27 cellular contexts compared by ENCODE assay signal in the genomic region with DNA sequence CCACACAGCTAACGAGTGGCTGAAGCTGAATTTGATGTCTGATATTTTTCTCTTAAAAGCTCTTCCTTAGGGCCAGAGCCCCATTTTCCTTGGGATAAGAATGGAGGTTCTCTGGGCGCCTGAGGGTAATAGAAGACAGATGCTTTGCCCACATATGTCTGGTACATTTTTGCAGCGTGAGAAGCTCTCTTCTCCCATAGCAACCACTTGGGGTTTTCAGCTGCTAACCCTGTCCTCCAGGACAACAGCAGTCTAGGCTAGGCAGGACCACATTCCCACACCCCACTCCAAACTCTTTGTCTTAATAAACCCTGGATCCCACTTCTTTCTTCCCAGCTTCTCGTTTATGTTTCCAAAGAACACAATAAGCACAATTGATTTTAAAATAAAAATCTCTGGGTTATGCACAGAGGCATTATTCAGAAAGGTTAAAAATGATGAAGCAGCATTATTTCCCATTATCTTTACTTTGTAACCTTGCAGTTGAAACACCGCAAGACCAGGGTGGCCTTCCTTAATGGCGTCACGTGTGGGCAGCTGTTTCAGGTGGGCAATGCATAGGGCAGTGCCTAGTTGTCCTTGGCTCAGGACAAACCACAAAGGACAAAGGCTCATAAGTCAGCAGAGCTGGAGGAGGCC. TPM values are rescaled to one million over a fixed set of nuclear protein-coding genes. Genes with fewer than 3 reads are reported as not detected.
"Had no signal": no experiment of that assay in that cellular context is flagged by ENCODE, and none has a peak within 500 bp of the region (broad histone marks: within the 10 kb centered on the region; RNA-seq: fewer than 3 reads in every experiment).

No MANE protein-coding gene starts in this region.

- H3K4me3 Mint-ChIP-seq: activated CD8-positive, alpha-beta T cell treated with anti-CD3 and anti-CD28 coated beads, Interleukin-2, amount 10 ng/mL, durations not matched to agents 7 days and 5 days; effector memory CD8-positive, alpha-beta T cell; nephron progenitor cell; stimulated activated memory B cell treated with anti-CD40 and anti-IgM and Interleukin-4, amounts not matched to agents 10 μg/mL and 1 μg/mL and 100 μg/mL, for 72 hours had no signal

- H3K9me3 Mint-ChIP-seq: effector memory CD8-positive, alpha-beta T cell had no signal

- H3K4me1 ChIP-seq: adrenal gland, ascending aorta, gastroesophageal sphincter, left ventricle myocardium inferior, parathyroid adenoma, stomach, transverse colon, uterus had no signal

- DNase-seq: activated CD4-positive, alpha-beta T cell treated with anti-CD3 and anti-CD28 coated beads, Interleukin-2, amount 50 U/mL, for 1 hour; activated CD8-positive, alpha-beta T cell treated with anti-CD3 and anti-CD28 coated beads, Interleukin-2, amount 10 ng/mL, durations not matched to agents 7 days and 5 days; adrenal gland; brain microvascular endothelial cell; caudate nucleus; dermis blood vessel endothelial cell; effector memory CD8-positive, alpha-beta T cell; head of caudate nucleus; hypothalamus; left ventricle myocardium inferior; nephron progenitor cell; right cardiac atrium; small intestine; stomach; transverse colon; uterus had no signal

- H3K27me3 Mint-ChIP-seq: stimulated activated memory B cell treated with anti-CD40 and anti-IgM and Interleukin-4, amounts not matched to agents 10 μg/mL and 1 μg/mL and 100 μg/mL, for 72 hours had no signal

- H3K9ac ChIP-seq: parathyroid adenoma had no signal

- H3K27me3 ChIP-seq: adrenal gland, ascending aorta, brain microvascular endothelial cell, transverse colon, uterus had no signal

- H3K79me2 ChIP-seq: parathyroid adenoma had no signal

- H3K36me3 Mint-ChIP-seq: stimulated activated memory B cell treated with anti-CD40 and anti-IgM and Interleukin-4, amounts not matched to agents 10 μg/mL and 1 μg/mL and 100 μg/mL, for 72 hours had no signal

- H3K36me3 ChIP-seq: adrenal gland, ascending aorta, brain microvascular endothelial cell, gastroesophageal sphincter, left ventricle myocardium inferior, stomach, transverse colon, uterus had no signal

- FAIRE-seq: endothelial cell of umbilical vein, small intestine had no signal

- H3K4me1 Mint-ChIP-seq: stimulated activated memory B cell treated with anti-CD40 and anti-IgM and Interleukin-4, amounts not matched to agents 10 μg/mL and 1 μg/mL and 100 μg/mL, for 72 hours had no signal

- H2AFZ ChIP-seq: parathyroid adenoma had no signal

- H3K27ac Mint-ChIP-seq: activated CD8-positive, alpha-beta T cell treated with anti-CD3 and anti-CD28 coated beads, Interleukin-2, amount 10 ng/mL, durations not matched to agents 7 days and 5 days; activated naive CD4-positive, alpha-beta T cell treated with anti-CD3 and anti-CD28 coated beads, Interleukin-2, amount 50 U/mL, for 72 hours; effector memory CD8-positive, alpha-beta T cell; nephron progenitor cell; stimulated activated memory B cell treated with anti-CD40 and anti-IgM and Interleukin-4, amounts not matched to agents 10 μg/mL and 1 μg/mL and 100 μg/mL, for 72 hours had no signal

- H3K9me3 ChIP-seq: adrenal gland, ascending aorta, gastroesophageal sphincter, left ventricle myocardium inferior, transverse colon, uterus had no signal

- H3K4me3 ChIP-seq: adrenal gland, ascending aorta, gastroesophageal sphincter, left ventricle myocardium inferior, stomach, transverse colon, uterus had no signal

- H3K27ac ChIP-seq: adrenal gland, ascending aorta, brain microvascular endothelial cell, gastroesophageal sphincter, left ventricle myocardium inferior, parathyroid adenoma, stomach, transverse colon, uterus, VCaP had no signal

- ATAC-seq: activated CD4-positive, CD25-positive, alpha-beta regulatory T cell treated with anti-CD3 and anti-CD28 coated beads, Interleukin-2, amount 50 U/mL, for 24 hours; activated CD8-positive, alpha-beta T cell treated with anti-CD3 and anti-CD28 coated beads, Interleukin-2, amount 10 ng/mL, durations not matched to agents 7 days and 5 days; activated naive CD4-positive, alpha-beta T cell treated with anti-CD3 and anti-CD28 coated beads, Interleukin-2, amount 50 U/mL, for 72 hours; effector memory CD8-positive, alpha-beta T cell; esophagus mucosa; gastroesophageal sphincter; right cardiac atrium; stimulated activated memory B cell treated with anti-CD40 and anti-IgM and Interleukin-4, amounts not matched to agents 10 μg/mL and 1 μg/mL and 100 μg/mL, for 72 hours had no signal

RNA-seq across cellular contexts. Expression of gene NTRK3, which starts 56.5 kb away (rescaled TPM):
- total RNA-seq: activated CD8-positive, alpha-beta T cell treated with anti-CD3 and anti-CD28 coated beads, Interleukin-2, amount 10 ng/mL, durations not matched to agents 7 days and 5 days; endothelial cell of umbilical vein; pulmonary artery endothelial cell; T-helper 2 cell treated with Interferon-gamma antibody and Interleukin-4, amounts not matched to agents 100 ng/mL and 5 ng/mL, for 36 hours had no signal
- polyA plus RNA-seq: endothelial cell of umbilical vein had no signal
